26 cellular contexts compared by ENCODE assay signal in genomic region chr4:38957239-38957815, GRCh38.
A peak's percentile ranks its signal among the peaks of the same experiment; 100 is the strongest.
DNase-seq lines count a peak whose midpoint lies in the region; ATAC-seq and TF ChIP-seq lines count a peak whose summit lies in the region.
"Had no signal": no experiment of that assay in that cellular context is flagged by ENCODE, and none has a peak within 500 bp of the region (broad histone marks: within the 10 kb centered on the region; RNA-seq: fewer than 3 reads in every experiment).

No MANE protein-coding gene starts in this region.

- intact Hi-C loops in activated CD4-positive, alpha-beta memory T cell treated with anti-CD3 and anti-CD28 coated beads for 36 hours (cut with micrococcal nuclease): loop anchor here (10.0 kb wide), 1 partner anchor 397 kb away; no protein-coding TSS in a partner anchor

- peaks cover 2% of the 10 kb centered on the region for H3K4me1 Mint-ChIP-seq in activated T-cell treated with anti-CD3 and anti-CD28 coated beads, Interleukin-2, amount 50 U/mL, for 4 hours (ENCODE audit: low read depth)
- peaks cover 50% of the 10 kb centered on the region for H3K4me1 Mint-ChIP-seq in activated CD4-positive, alpha-beta memory T cell treated with anti-CD3 and anti-CD28 coated beads for 36 hours (ENCODE audit: low read depth)
- H3K4me1 Mint-ChIP-seq: stimulated activated effector memory CD8-positive, alpha-beta T cell treated with anti-CD3 and anti-CD28 coated beads, Interleukin-12 subunit alpha, Interleukin-12 subunit beta, amount 100 ng/mL, for 72 hours had no signal

- no peak for DNase-seq in activated T-cell treated with anti-CD3 and anti-CD28 coated beads, Interleukin-2, amount 50 U/mL, for 4 hours
- DNase-seq in activated T-cell treated with anti-CD3 and anti-CD28 coated beads, Interleukin-2, amount 50 U/mL, for 1 hour: no peak
- DNase-seq in GM06990 (ENCODE audit: extremely low read depth, insufficient read length) (peak; percentile 18), fibroblast of pulmonary artery (ENCODE audit: low read depth) (peak; percentile 44), DMS53 treated with DMSO at 0.1 percent for 48 hours (lab: John Stamatoyannopoulos, UW; ENCODE audit: unreplicated experiment) (no peak), SHP77 treated with DMSO at 0.1 percent for 48 hours (lab: John Stamatoyannopoulos, UW) (no peak), COR-L47 (lab: John Stamatoyannopoulos, UW) (no peak)
- no peak for DNase-seq in activated CD4-positive, alpha-beta memory T cell treated with anti-CD3 and anti-CD28 coated beads for 36 hours
- DNase-seq: activated CD4-positive, CD25-positive, alpha-beta regulatory T cell treated with anti-CD3 and anti-CD28 coated beads, Interleukin-2, amount 50 U/mL, for 72 hours; activated effector memory CD4-positive, alpha-beta T cell treated with Interleukin-2 at 50 U/mL for 16 hours; brain microvascular endothelial cell; DMS53; H7; kidney; NCI-H1105; NCI-H1930; NCI-H526; nephron progenitor cell; NK-92 treated with Interleukin-12 subunit alpha and Interleukin-12 subunit beta, amount 100 ng/mL, for 24 hours; ovary; retina; SHP77; substantia nigra; upper lobe of right lung had no signal

- POLR2A ChIA-PET in activated CD4-positive, alpha-beta memory T cell treated with anti-CD3 and anti-CD28 coated beads for 36 hours (lab: Charles Lee): interaction anchor here (1.4 to 4.4 kb wide), 4 partner anchors 8 to 89 kb away, joined by 6 to 44 read pairs (median 10); no protein-coding TSS in a partner anchor

- no peak overlapping the region for H3K4me3 Mint-ChIP-seq in activated T-cell treated with anti-CD3 and anti-CD28 coated beads, Interleukin-2, amount 50 U/mL, for 4 hours
- peak overlapping the region; percentile 47 for H3K4me3 Mint-ChIP-seq in activated CD4-positive, alpha-beta memory T cell treated with anti-CD3 and anti-CD28 coated beads for 36 hours
- H3K4me3 Mint-ChIP-seq: B cell; nephron progenitor cell; stimulated activated effector memory CD8-positive, alpha-beta T cell treated with anti-CD3 and anti-CD28 coated beads, Interleukin-12 subunit alpha, Interleukin-12 subunit beta, amount 100 ng/mL, for 72 hours had no signal

- CTCF ChIA-PET in activated CD4-positive, alpha-beta memory T cell treated with anti-CD3 and anti-CD28 coated beads for 36 hours (lab: Charles Lee): interaction anchor here (1.1 to 1.7 kb wide), 4 partner anchors 8 to 73 kb away, joined by 4 to 8 read pairs (median 6); no protein-coding TSS in a partner anchor

- H3K36me3 ChIP-seq in GM06990 (ENCODE audit: control insufficient read depth, insufficient read depth, low read length): no peaks in the 10 kb centered on the region
- H3K36me3 ChIP-seq: brain microvascular endothelial cell, ovary, upper lobe of right lung had no signal

- no peak for TF ChIP-seq CTCF in GM06990 (IDR thresholded peaks at IDR 0.05; ENCODE audit: insufficient read depth, low read length, poor library complexity, severe bottlenecking)
- TF ChIP-seq CTCF in fibroblast of pulmonary artery (IDR thresholded peaks at IDR 0.05; ENCODE audit: low read length, missing control alignments): no peak

- peak; percentile 9 to 23 for ATAC-seq in activated T-cell treated with anti-CD3 and anti-CD28 coated beads, Interleukin-2, amount 50 U/mL, for 4 hours
- ATAC-seq: upper lobe of right lung had no signal

- peak overlapping the region; percentile 97 for H3K27ac Mint-ChIP-seq in activated CD4-positive, alpha-beta memory T cell treated with anti-CD3 and anti-CD28 coated beads for 36 hours
- H3K27ac Mint-ChIP-seq: B cell; nephron progenitor cell; stimulated activated effector memory CD8-positive, alpha-beta T cell treated with anti-CD3 and anti-CD28 coated beads, Interleukin-12 subunit alpha, Interleukin-12 subunit beta, amount 100 ng/mL, for 72 hours had no signal

- H3K4me3 ChIP-seq in GM06990 (replicated peaks; ENCODE audit: low read depth, low read length) (no peak overlapping the region), fibroblast of pulmonary artery (replicated peaks; ENCODE audit: low read depth, low read length) (no peak overlapping the region)
- H3K4me3 ChIP-seq: ovary, upper lobe of right lung had no signal

- no peaks in the 10 kb centered on the region for H3K27me3 ChIP-seq in GM06990 (replicated peaks; ENCODE audit: control insufficient read depth, insufficient read depth, low read length)
- H3K27me3 ChIP-seq: brain microvascular endothelial cell, ovary, upper lobe of right lung had no signal

- H3K9me3 Mint-ChIP-seq in activated T-cell treated with anti-CD3 and anti-CD28 coated beads, Interleukin-2, amount 50 U/mL, for 4 hours: peaks cover 12% of the 10 kb centered on the region
- peaks cover 18% of the 10 kb centered on the region for H3K9me3 Mint-ChIP-seq in activated CD4-positive, alpha-beta memory T cell treated with anti-CD3 and anti-CD28 coated beads for 36 hours

- H3K27me3 Mint-ChIP-seq in activated T-cell treated with anti-CD3 and anti-CD28 coated beads, Interleukin-2, amount 50 U/mL, for 4 hours (ENCODE audit: low read depth): no peaks in the 10 kb centered on the region
- H3K27me3 Mint-ChIP-seq in activated CD4-positive, alpha-beta memory T cell treated with anti-CD3 and anti-CD28 coated beads for 36 hours: peaks cover 2% of the 10 kb centered on the region
- H3K27me3 Mint-ChIP-seq: B cell had no signal

- H3K36me3 Mint-ChIP-seq in activated T-cell treated with anti-CD3 and anti-CD28 coated beads, Interleukin-2, amount 50 U/mL, for 4 hours (ENCODE audit: insufficient read depth): peaks cover 2% of the 10 kb centered on the region
- peaks cover 14% of the 10 kb centered on the region for H3K36me3 Mint-ChIP-seq in activated CD4-positive, alpha-beta memory T cell treated with anti-CD3 and anti-CD28 coated beads for 36 hours
- H3K36me3 Mint-ChIP-seq: stimulated activated effector memory CD8-positive, alpha-beta T cell treated with anti-CD3 and anti-CD28 coated beads, Interleukin-12 subunit alpha, Interleukin-12 subunit beta, amount 100 ng/mL, for 72 hours had no signal

Comparison
In these comparisons a context has a peak if more than half of its experiments do, and no peak if none do; other contexts are left out.
1. DNase-seq: peak in GM06990 (single experiment) and fibroblast of pulmonary artery (single experiment); none in activated T-cell treated with anti-CD3 and anti-CD28 coated beads, Interleukin-2, amount 50 U/mL, for 4 hours (single experiment), activated T-cell treated with anti-CD3 and anti-CD28 coated beads, Interleukin-2, amount 50 U/mL, for 1 hour (single experiment), activated CD4-positive, alpha-beta memory T cell treated with anti-CD3 and anti-CD28 coated beads for 36 hours (single experiment), DMS53 treated with DMSO at 0.1 percent for 48 hours (single experiment), SHP77 treated with DMSO at 0.1 percent for 48 hours (single experiment) and COR-L47 (single experiment).